ENCODE assay signal across 19 cellular contexts in genomic region chr1:190633488-190633887, GRCh38.
DNase-seq lines count a peak whose midpoint lies in the region; ATAC-seq, FAIRE-seq and TF ChIP-seq lines count a peak whose summit lies in the region.
"Had no signal": no experiment of that assay in that cellular context is flagged by ENCODE, and none has a peak within 500 bp of the region (broad histone marks: within the 10 kb centered on the region; RNA-seq: fewer than 3 reads in every experiment).

No MANE protein-coding gene starts in this region.

- H2BK20ac ChIP-seq in IMR-90 (ENCODE audit: low read depth, low read length), result no peak overlapping the region

- CTCF ChIA-PET in IMR-90 (lab: Yijun Ruan, JAX), result no interaction called here
- CTCF ChIA-PET in GM12878 (lab: Yijun Ruan, JAX), result interaction anchor here (0.9 kb wide), 1 partner anchor 251 kb away, joined by 4 read pairs; no protein-coding TSS in a partner anchor

- H3K27ac ChIP-seq in IMR-90 (ENCODE audit: insufficient read depth, low read length) (no peak overlapping the region), GM12878 (ENCODE audit: control insufficient read depth, insufficient read depth) (no peak overlapping the region), neural progenitor cell (no peak overlapping the region)
- H3K27ac ChIP-seq: left ventricle myocardium inferior, skin epidermis, testis had no signal

- BruUV-seq in IMR-90 (replicated peaks; lab: Mats Ljungman, UMichigan) (no TSS peak), GM12878 (replicated peaks; lab: Mats Ljungman, UMichigan) (no TSS peak)

- in situ Hi-C loops in IMR-90 (cut with MboI; ENCODE audit: low sequenced_read_pairs), result no loop called here
- in situ Hi-C loops in GM12878 (cut with MboI), result no loop called here

- intact Hi-C loops in IMR-90 (cut with micrococcal nuclease) (no loop called here), GM12878 (cut with micrococcal nuclease; ENCODE audit: unreplicated experiment) (no loop called here)

- H3K9me1 ChIP-seq in IMR-90 (ENCODE audit: insufficient read depth, low read length), result no peaks in the 10 kb centered on the region

- H3K23ac ChIP-seq in IMR-90 (ENCODE audit: low read depth, low read length), result no peak overlapping the region

- H3K79me2 ChIP-seq in GM12878 (ENCODE audit: control insufficient read depth, insufficient read depth, low read length) (no peaks in the 10 kb centered on the region), neural progenitor cell (ENCODE audit: low read depth) (no peaks in the 10 kb centered on the region)

- H3K4me3 ChIP-seq in IMR-90 (ENCODE audit: insufficient read depth, low read depth, low read length) (no peak overlapping the region), GM12878 (no peak overlapping the region), neural progenitor cell (no peak overlapping the region)
- H3K4me3 ChIP-seq: left ventricle myocardium inferior, skin epidermis, testis had no signal

- H3K36me3 ChIP-seq in IMR-90 (ENCODE audit: control insufficient read depth, insufficient read depth, low read length), result no peaks in the 10 kb centered on the region
- H3K36me3 ChIP-seq in GM12878 (ENCODE audit: control insufficient read depth in 2 of 2, insufficient read depth in 2 of 2, low read length in 1 of 2), result no peaks in the 10 kb centered on the region
- no peaks in the 10 kb centered on the region for H3K36me3 ChIP-seq in neural progenitor cell
- H3K36me3 ChIP-seq: left ventricle myocardium inferior had no signal

- no peak overlapping the region for H3K56ac ChIP-seq in IMR-90 (ENCODE audit: extremely low read depth, insufficient read depth, low read length)

- H4K20me1 ChIP-seq in IMR-90 (ENCODE audit: insufficient read depth, low read length) (no peaks in the 10 kb centered on the region), GM12878 (ENCODE audit: control insufficient read depth, insufficient read depth) (no peaks in the 10 kb centered on the region), neural progenitor cell (ENCODE audit: low read depth) (no peaks in the 10 kb centered on the region)

- no peak overlapping the region for H3K4me2 ChIP-seq in IMR-90 (ENCODE audit: low read depth, low read length)
- no peak overlapping the region for H3K4me2 ChIP-seq in GM12878 (ENCODE audit: control insufficient read depth, insufficient read depth)
- no peak overlapping the region for H3K4me2 ChIP-seq in neural progenitor cell

- SMC1A ChIA-PET in GM12878 (lab: Charles Lee; ENCODE audit: uncharacterized antibody, unreplicated experiment), result no interaction called here

- H3F3A ChIP-seq in neural progenitor cell (ENCODE audit: low read depth), result no peaks in the 10 kb centered on the region

- H3K9me3 ChIP-seq in IMR-90 (ENCODE audit: control insufficient read depth, insufficient read depth, low read length), result no peaks in the 10 kb centered on the region
- no peaks in the 10 kb centered on the region for H3K9me3 ChIP-seq in GM12878 (replicated peaks; ENCODE audit: control insufficient read depth, insufficient read depth, low read length)
- H3K9me3 ChIP-seq in neural progenitor cell (ENCODE audit: low read depth), result no peaks in the 10 kb centered on the region
- H3K9me3 ChIP-seq: testis had no signal

- no peaks in the 10 kb centered on the region for H3K4me1 Mint-ChIP-seq in neural progenitor cell
- H3K4me1 Mint-ChIP-seq: central memory CD8-positive, alpha-beta T cell had no signal

- no peaks in the 10 kb centered on the region for H3K36me3 Mint-ChIP-seq in neural progenitor cell

- no peak overlapping the region for H4K91ac ChIP-seq in IMR-90 (ENCODE audit: insufficient read depth, low read depth, low read length)

- H3K27ac Mint-ChIP-seq in neural progenitor cell, result no peak overlapping the region
- H3K27ac Mint-ChIP-seq: activated T-helper 1 cell treated with anti-CD3 and anti-CD28 coated beads, Interleukin-12 subunit alpha, Interleukin-12 subunit beta, Interleukin-2, Interleukin-4 antibody, amounts not matched to agents 30 ng/mL and 10 ng/mL and 1 ng/mL, durations not matched to agents 14 hours and 24 hours and 36 hours had no signal

- TF ChIP-seq CTCF in GM10266 (IDR thresholded peaks at IDR 0.05; ENCODE audit: control insufficient read depth, insufficient read depth, low read depth, missing control alignments) (peak; percentile 23), IMR-90 (conservative IDR thresholded peaks at IDR 0.05; ENCODE audit: low read depth, low read length) (0 out of 2 replicates have a peak, but pooled peaks have one; percentile 10), GM12878 (IDR thresholded peaks at IDR 0.05 in 2 of 3, conservative IDR thresholded peaks at IDR 0.05 in 1 of 3; ENCODE audit: control insufficient read depth in 2 of 3, extremely low read depth in 1 of 3, insufficient read depth in 1 of 3, low read depth in 3 of 3, low read length in 3 of 3) (peak in 1 of 3 experiments; percentile 13; a peak in 1 of 6 replicates), neural progenitor cell (IDR thresholded peaks at IDR 0.05) (peak; percentile 57)

- POLR2A ChIA-PET in IMR-90 (lab: Charles Lee; ENCODE audit: unreplicated experiment) (no interaction called here), GM12878 (lab: Charles Lee) (no interaction called here)

- H3K4ac ChIP-seq in IMR-90 (ENCODE audit: low read depth, low read length), result no peak overlapping the region

- no peaks in the 10 kb centered on the region for H3K27me3 Mint-ChIP-seq in neural progenitor cell (ENCODE audit: insufficient read depth, low read depth)
- H3K27me3 Mint-ChIP-seq: central memory CD8-positive, alpha-beta T cell had no signal

- H3K79me1 ChIP-seq in IMR-90 (ENCODE audit: low read depth in 1 of 2, low read length in 2 of 2), result no peaks in the 10 kb centered on the region

- no peak overlapping the region for H4K8ac ChIP-seq in IMR-90 (ENCODE audit: low read depth in 2 of 2, low read length in 2 of 2)

- FAIRE-seq in GM12878 (lab: Jason Lieb, UNC), result no peak
- FAIRE-seq in HTR-8/SVneo (lab: Jason Lieb, UNC), result no peak

- no peak for ATAC-seq in IMR-90 (ENCODE audit: low read depth)
- peak; percentile 34; the same call in 1 of the 3 replicates for ATAC-seq in GM12878

- TF ChIP-seq RAD21 in IMR-90 (IDR thresholded peaks at IDR 0.05; ENCODE audit: low read length) (no peak), GM12878 (IDR thresholded peaks at IDR 0.05; ENCODE audit: insufficient read depth, low read depth, low read length) (peak; percentile 49; the same call in 1 of the 2 replicates)

- H3K27me3 ChIP-seq in IMR-90 (ENCODE audit: control insufficient read depth, insufficient read depth, low read length) (no peaks in the 10 kb centered on the region), GM12878 (replicated peaks in 1 of 2; ENCODE audit: control insufficient read depth in 2 of 2, insufficient read depth in 2 of 2, low read length in 1 of 2) (no peaks in the 10 kb centered on the region), neural progenitor cell (no peaks in the 10 kb centered on the region)
- H3K27me3 ChIP-seq: testis had no signal

- TF ChIP-seq EP300 in GM12878 (IDR thresholded peaks at IDR 0.05; ENCODE audit: borderline replicate concordance in 1 of 2, control insufficient read depth in 1 of 2, low read depth in 2 of 2, low read length in 2 of 2), result no peak

- H3K18ac ChIP-seq in IMR-90 (ENCODE audit: low read depth, low read length), result no peak overlapping the region

- 0 out of 2 replicates have a peak overlapping the region, but pooled peaks have one; percentile 59 for H3K14ac ChIP-seq in IMR-90 (replicated peaks; ENCODE audit: low read depth, low read length)

- no peak overlapping the region for H2BK15ac ChIP-seq in IMR-90 (ENCODE audit: low read depth, low read length)

- no peak overlapping the region for H2BK120ac ChIP-seq in IMR-90 (ENCODE audit: low read depth, low read length)

- H2AK5ac ChIP-seq in IMR-90 (ENCODE audit: low read depth, low read length), result no peak overlapping the region

- no peak overlapping the region for H2AK9ac ChIP-seq in IMR-90 (replicated peaks; ENCODE audit: low read depth, low read length, poor library complexity)

- H2BK5ac ChIP-seq in IMR-90 (ENCODE audit: low read depth, low read length, poor library complexity, severe bottlenecking), result no peak overlapping the region

- no peak overlapping the region for H3K9ac ChIP-seq in IMR-90 (ENCODE audit: low read depth, low read length)
- no peak overlapping the region for H3K9ac ChIP-seq in GM12878 (ENCODE audit: control insufficient read depth, insufficient read depth, low read length)
- H3K9ac ChIP-seq in neural progenitor cell, result no peak overlapping the region

- H3K4me1 ChIP-seq in IMR-90 (ENCODE audit: control insufficient read depth, insufficient read depth, low read length) (no peaks in the 10 kb centered on the region), GM12878 (ENCODE audit: control insufficient read depth, insufficient read depth, low read length) (no peaks in the 10 kb centered on the region), neural progenitor cell (no peaks in the 10 kb centered on the region)
- H3K4me1 ChIP-seq: left ventricle myocardium inferior, testis had no signal

- no peak for DNase-seq in GM10266 (ENCODE audit: extremely low spot score)
- peak; percentile 1 for DNase-seq in IMR-90
- no peak for DNase-seq in GM12878 (ENCODE audit: low read depth, low spot score)
- peak; percentile 57 for DNase-seq in neural progenitor cell (ENCODE audit: low spot score)
- no peak for DNase-seq in NK-92 treated with Interleukin-12 subunit alpha and Interleukin-12 subunit beta, amount 100 ng/mL, for 24 hours (lab: John Stamatoyannopoulos, UW)
- no peak for DNase-seq in HTR-8/SVneo (ENCODE audit: insufficient read length, low spot score)
- no peak for DNase-seq in activated gamma-delta T cell treated with Interleukin-2 at 50 U/mL for 16 hours
- DNase-seq: activated CD4-positive, CD25-positive, alpha-beta regulatory T cell; activated CD8-positive, alpha-beta memory T cell treated with anti-CD3 and anti-CD28 coated beads for 24 hours; DMS 273 treated with DMSO at 0.1 percent for 48 hours; foreskin fibroblast; left ventricle myocardium inferior; NCI-H1930; NCI-H524 treated with DMSO at 0.1 percent for 48 hours; stimulated activated CD4-positive, alpha-beta T cell treated with anti-CD3 and anti-CD28 coated beads, Interleukin-4, amount 100 ng/mL, for 4 hours; testis had no signal

- H2AFZ ChIP-seq in IMR-90 (replicated peaks; ENCODE audit: low read length, poor library complexity) (no peak overlapping the region), GM12878 (ENCODE audit: control insufficient read depth, low read depth, low read length) (no peak overlapping the region), neural progenitor cell (replicated peaks) (no peak overlapping the region)

- no peaks in the 10 kb centered on the region for H3K9me3 Mint-ChIP-seq in neural progenitor cell

- no peak overlapping the region for H4K5ac ChIP-seq in IMR-90 (ENCODE audit: low read depth, low read length)

- TF ChIP-seq POLR2A in IMR-90 (IDR thresholded peaks at IDR 0.05; ENCODE audit: low read depth, low read length), result no peak
- no peak for TF ChIP-seq POLR2A in GM12878 (IDR thresholded peaks at IDR 0.05; ENCODE audit: low read depth, low read length)

- dilution Hi-C loops in IMR-90 (cut with HindIII; ENCODE audit: low sequenced_read_pairs, unreplicated experiment), result no loop called here

- H3K4me3 Mint-ChIP-seq in neural progenitor cell, result no peak overlapping the region
- H3K4me3 Mint-ChIP-seq: activated T-helper 1 cell treated with anti-CD3 and anti-CD28 coated beads, Interleukin-12 subunit alpha, Interleukin-12 subunit beta, Interleukin-2, Interleukin-4 antibody, amounts not matched to agents 30 ng/mL and 10 ng/mL and 1 ng/mL, durations not matched to agents 14 hours and 24 hours and 36 hours; central memory CD8-positive, alpha-beta T cell had no signal

- RAD21 ChIA-PET in GM12878 (lab: Charles Lee; ENCODE audit: unreplicated experiment), result no interaction called here

Comparison
In these comparisons a context has a peak if more than half of its experiments do, and no peak if none do; other contexts are left out.
1. DNase-seq: peak in IMR-90 (single experiment) and neural progenitor cell (single experiment); none in GM10266 (single experiment), GM12878 (single experiment), NK-92 treated with Interleukin-12 subunit alpha and Interleukin-12 subunit beta, amount 100 ng/mL, for 24 hours (single experiment), HTR-8/SVneo (single experiment) and activated gamma-delta T cell treated with Interleukin-2 at 50 U/mL for 16 hours (single experiment).